In the genomic region with DNA sequence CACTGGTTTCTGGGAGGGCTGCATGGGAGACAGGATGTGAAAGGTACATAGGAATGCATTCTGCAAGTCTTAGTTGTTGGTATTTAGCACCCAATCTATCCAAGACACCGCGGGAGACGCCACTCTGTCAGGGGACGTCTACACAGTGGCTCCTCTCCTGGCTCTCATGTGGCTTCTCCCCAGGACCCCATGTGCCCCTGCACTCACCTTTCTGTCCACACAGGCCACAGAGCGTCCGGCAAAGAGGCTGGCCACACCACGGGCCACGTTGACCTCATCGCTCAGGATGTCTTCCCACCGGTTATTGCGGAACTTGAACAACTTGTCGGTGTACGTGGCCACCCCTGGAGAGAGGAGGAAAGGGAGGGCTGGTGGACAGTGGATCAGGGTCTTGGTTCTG, we compare ENCODE assay signal across 24 cellular contexts.
"Had no signal": no experiment of that assay in that cellular context is flagged by ENCODE, and none has a peak within 500 bp of the region (broad histone marks: within the 10 kb centered on the region; RNA-seq: fewer than 3 reads in every experiment).

No MANE protein-coding gene starts in this region.

- H3K27me3 ChIP-seq: ovary, vagina had no signal

- H3K9me3 ChIP-seq: left lung, mucosa of descending colon, ovary, prostate gland, suprapubic skin, thoracic aorta, tibial artery, vagina had no signal

- FAIRE-seq: islet of Langerhans, kidney had no signal

- H3K27ac ChIP-seq: left lung, ovary, prostate gland, skin epidermis, suprapubic skin, thoracic aorta, tibial artery, vagina had no signal

- H3K36me3 ChIP-seq: left lung, ovary, prostate gland, suprapubic skin, thoracic aorta, tibial artery, vagina had no signal

- H3K4me3 ChIP-seq: left lung, lung, mucosa of descending colon, ovary, prostate gland, skin epidermis, suprapubic skin, thoracic aorta, tibial artery, vagina had no signal

- H3K4me1 ChIP-seq: left lung, prostate gland, vagina had no signal

- DNase-seq: hypothalamus; immature natural killer cell; kidney; left colon; left lung; midbrain; mucosa of descending colon; naive thymus-derived CD4-positive, alpha-beta T cell; ovary; retina; stimulated activated CD4-positive, alpha-beta T cell treated with anti-CD3 and anti-CD28 coated beads, Interleukin-4, amount 100 ng/mL, for 24 hours; stimulated activated naive CD4-positive, alpha-beta T cell; tibial artery had no signal

- ATAC-seq: left colon; left lung; mucosa of descending colon; naive thymus-derived CD4-positive, alpha-beta T cell; natural killer cell treated with Interleukin-12 subunit alpha and Interleukin-12 subunit beta and Interleukin-15 and Interleukin-18, amount 100 ng/mL, for 72 hours; right cardiac atrium; sciatic nerve; stimulated activated effector memory CD8-positive, alpha-beta T cell treated with anti-CD3 and anti-CD28 coated beads, Interleukin-12 subunit alpha, Interleukin-12 subunit beta, amount 100 ng/mL, for 72 hours had no signal
